2 cellular contexts compared by ENCODE assay signal in the genomic region with DNA sequence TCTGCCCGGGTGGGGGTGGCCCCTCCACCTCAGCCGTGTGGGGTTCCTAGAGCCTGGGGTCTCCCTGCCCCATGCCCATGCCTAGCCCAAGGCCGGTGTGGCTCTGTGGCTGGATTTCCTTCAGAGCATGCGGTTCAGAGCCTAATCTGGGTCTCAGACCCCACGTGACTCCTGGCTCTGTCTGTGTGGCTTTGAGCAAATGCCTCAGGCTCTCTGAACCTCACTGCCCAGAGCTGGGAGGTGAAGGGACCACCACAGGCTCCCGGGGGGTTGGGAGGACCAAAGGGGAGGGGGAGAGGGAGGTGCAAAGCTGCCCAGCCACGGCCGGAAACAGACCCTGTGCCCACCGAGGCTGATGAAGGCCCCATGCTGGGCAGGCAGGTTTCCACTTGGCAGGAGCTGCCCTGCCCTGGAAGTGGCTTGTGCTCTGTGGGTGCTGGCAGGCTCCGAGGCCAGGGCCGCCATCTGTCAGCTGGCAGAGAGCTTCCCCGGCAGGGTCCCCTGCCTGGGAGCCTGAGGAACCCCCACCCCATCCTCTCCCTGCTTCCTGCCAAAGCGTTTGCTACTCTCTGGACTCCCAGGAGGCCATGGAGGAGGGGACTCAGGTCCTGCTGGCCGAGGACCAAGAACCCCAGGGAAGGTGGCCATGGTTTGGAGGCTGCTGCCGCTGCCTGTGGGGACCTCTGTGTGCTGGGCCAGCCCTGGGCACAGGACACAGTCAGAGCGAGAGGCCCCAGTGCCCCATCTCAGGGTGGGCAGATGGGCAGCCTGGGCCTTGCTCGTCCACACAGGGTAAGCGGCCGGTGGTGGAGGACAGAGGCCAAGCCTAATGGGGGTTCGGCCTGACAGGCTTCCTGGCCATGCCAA.
TF ChIP-seq lines count a peak whose summit lies in the region.

No MANE protein-coding gene starts in this region.

TF ChIP-seq in HEK293, 187 proteins besides CTCF, POLR2A, EP300 and RAD21:
- TF ChIP-seq ZNF768 (tag by site-specific recombination; IDR thresholded peaks at IDR 0.05) (0 out of 2 replicates have a peak, but pooled peaks have one; percentile 49), ZNF341 (tag by site-specific recombination; IDR thresholded peaks at IDR 0.05; ENCODE audit: low read depth) (no peak), ZIC2 (tag by site-specific recombination; IDR thresholded peaks at IDR 0.05) (peak; percentile 78), GLIS1 (tag by site-specific recombination; IDR thresholded peaks at IDR 0.05) (peak; percentile 66)

TF ChIP-seq in GM12878, 131 proteins besides CTCF, POLR2A, EP300 and RAD21:
- TF ChIP-seq USF1 (IDR thresholded peaks at IDR 0.05; ENCODE audit: borderline replicate concordance, extremely low read length, insufficient read depth, low read depth, low read length) (peak; percentile 56), RCOR1 (conservative IDR thresholded peaks at IDR 0.05; ENCODE audit: low read depth, low read length) (no peak), ATF3 (IDR thresholded peaks at IDR 0.05; ENCODE audit: borderline replicate concordance, extremely low read depth, low read depth, low read length) (no peak), NFIC (IDR thresholded peaks at IDR 0.05; ENCODE audit: low read depth, low read length) (no peak)
